In genomic region chr1:170510163-170510562, GRCh38 we compare ENCODE assay signal across 21 cellular contexts.
"Had no signal": no experiment of that assay in that cellular context is flagged by ENCODE, and none has a peak within 500 bp of the region (broad histone marks: within the 10 kb centered on the region; RNA-seq: fewer than 3 reads in every experiment).

No MANE protein-coding gene starts in this region.

- H3K9ac ChIP-seq: KMS-11 had no signal

- DNase-seq: Kasumi-1, MV-4-11, NCI-H1048, NCI-H1105, NCI-H1417, NCI-H1436 treated with DMSO at 0.1 percent for 48 hours, NCI-H1694 treated with DMSO at 0.1 percent for 48 hours, NCI-H1930, NCI-H2081, NCI-H2171, NCI-H226, NCI-H446, NCI-H510A, NCI-H524 treated with DMSO at 0.1 percent for 48 hours, NCI-H69, NCI-H774, SHP77 had no signal

- H3K4me3 Mint-ChIP-seq: IgD-negative memory B cell had no signal

- H3K4me3 ChIP-seq: K562 had no signal

- H3K36me3 Mint-ChIP-seq: IgD-negative memory B cell had no signal

- H3K27ac ChIP-seq: KMS-11, RWPE1 had no signal

- H3K4me2 ChIP-seq: KMS-11 had no signal

- H3K27ac Mint-ChIP-seq: IgD-negative memory B cell had no signal

- H3K4me1 Mint-ChIP-seq: IgD-negative memory B cell had no signal
